1 cellular context compared by ENCODE assay signal in the genomic region with DNA sequence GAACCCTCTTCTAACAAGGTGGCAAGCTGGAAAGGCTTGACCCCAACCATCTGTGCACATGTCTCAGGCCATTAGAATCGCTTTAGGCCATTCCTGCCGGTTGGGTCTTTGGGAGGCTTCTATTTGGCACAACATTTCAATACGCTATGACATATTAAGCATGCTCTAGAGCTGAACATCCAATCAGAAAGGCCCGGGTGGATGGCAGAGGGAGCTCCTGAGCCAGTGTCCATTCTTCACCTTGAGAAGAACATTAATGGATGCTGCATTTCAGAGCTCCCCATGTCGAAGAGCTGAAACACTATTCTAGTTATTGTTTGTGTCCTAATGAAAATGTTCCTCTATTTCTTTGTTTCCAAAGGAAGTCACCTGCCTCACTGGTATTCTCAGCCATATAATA.
TF ChIP-seq lines count a peak whose summit lies in the region.

No MANE protein-coding gene starts in this region.

TF ChIP-seq in liver, 16 proteins besides CTCF, POLR2A, EP300 and RAD21 (continued from another document):
- TF ChIP-seq GABPA (IDR thresholded peaks at IDR 0.05 in 1 of 2, conservative IDR thresholded peaks at IDR 0.05 in 1 of 2) (no peak), EGR1 (IDR thresholded peaks at IDR 0.05; ENCODE audit: low read depth in 2 of 2) (no peak), NR2F2 (IDR thresholded peaks at IDR 0.05) (no peak), YY1 (IDR thresholded peaks at IDR 0.05) (no peak), FOXA1 (IDR thresholded peaks at IDR 0.05) (no peak), FOXA2 (IDR thresholded peaks at IDR 0.05) (no peak), RXRA (IDR thresholded peaks at IDR 0.05) (no peak)
- TF ChIP-seq, protein P1, sequence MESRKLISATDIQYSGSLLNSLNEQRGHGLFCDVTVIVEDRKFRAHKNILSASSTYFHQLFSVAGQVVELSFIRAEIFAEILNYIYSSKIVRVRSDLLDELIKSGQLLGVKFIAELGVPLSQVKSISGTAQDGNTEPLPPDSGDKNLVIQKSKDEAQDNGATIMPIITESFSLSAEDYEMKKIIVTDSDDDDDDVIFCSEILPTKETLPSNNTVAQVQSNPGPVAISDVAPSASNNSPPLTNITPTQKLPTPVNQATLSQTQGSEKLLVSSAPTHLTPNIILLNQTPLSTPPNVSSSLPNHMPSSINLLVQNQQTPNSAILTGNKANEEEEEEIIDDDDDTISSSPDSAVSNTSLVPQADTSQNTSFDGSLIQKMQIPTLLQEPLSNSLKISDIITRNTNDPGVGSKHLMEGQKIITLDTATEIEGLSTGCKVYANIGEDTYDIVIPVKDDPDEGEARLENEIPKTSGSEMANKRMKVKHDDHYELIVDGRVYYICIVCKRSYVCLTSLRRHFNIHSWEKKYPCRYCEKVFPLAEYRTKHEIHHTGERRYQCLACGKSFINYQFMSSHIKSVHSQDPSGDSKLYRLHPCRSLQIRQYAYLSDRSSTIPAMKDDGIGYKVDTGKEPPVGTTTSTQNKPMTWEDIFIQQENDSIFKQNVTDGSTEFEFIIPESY (IDR thresholded peaks at IDR 0.05), result no peak
TF ChIP-seq in liver: peak in this region for 0.
